In genomic region chr15:93428135-93428534, GRCh38 we compare ENCODE assay signal across 21 cellular contexts.
DNase-seq lines count a peak whose midpoint lies in the region; ATAC-seq, FAIRE-seq and TF ChIP-seq lines count a peak whose summit lies in the region.
"Had no signal": no experiment of that assay in that cellular context is flagged by ENCODE, and none has a peak within 500 bp of the region (broad histone marks: within the 10 kb centered on the region; RNA-seq: fewer than 3 reads in every experiment).

No MANE protein-coding gene starts in this region.

- no peaks in the 10 kb centered on the region for H3K9me3 ChIP-seq in right lobe of liver
- H3K9me3 ChIP-seq in HepG2 (ENCODE audit: low read length), result no peaks in the 10 kb centered on the region
- no peaks in the 10 kb centered on the region for H3K9me3 ChIP-seq in thyroid gland
- H3K9me3 ChIP-seq: adrenal gland, mucosa of descending colon, neutrophil, uterus had no signal

- no peaks in the 10 kb centered on the region for H3K79me2 ChIP-seq in HepG2 (ENCODE audit: insufficient read depth, low read length)

- no peak for TF ChIP-seq CTCF in right lobe of liver (IDR thresholded peaks at IDR 0.05)
- TF ChIP-seq CTCF in HepG2 (CRISPR knock-in tag; IDR thresholded peaks at IDR 0.05), result no peak
- TF ChIP-seq CTCF in thyroid gland (IDR thresholded peaks at IDR 0.05), result no peak

- no peak overlapping the region for H3K4me2 ChIP-seq in HepG2 (ENCODE audit: low read depth, low read length)

- no peak for TF ChIP-seq RAD21 in HepG2 (CRISPR knock-in tag; IDR thresholded peaks at IDR 0.05)

- no peak for FAIRE-seq in HepG2 (lab: Jason Lieb, UNC)
- FAIRE-seq: GM12891, K562 had no signal

- DNase-seq in right lobe of liver (no peak), HepG2 (ENCODE audit: low spot score) (no peak), astrocyte of the hippocampus (ENCODE audit: low read depth, low spot score) (peak; percentile 31), left lobe of liver (ENCODE audit: low spot score) (no peak), cerebellum (ENCODE audit: low spot score) (no peak), thyroid gland (no peak)
- DNase-seq: activated CD8-positive, alpha-beta T cell treated with anti-CD3 and anti-CD28 coated beads for 36 hours; activated gamma-delta T cell treated with Interleukin-2 at 50 U/mL for 16 hours; mucosa of descending colon; NCI-H187 treated with DMSO at 0.1 percent for 48 hours; NCI-H226; NK-92 treated with Interleukin-12 subunit alpha and Interleukin-12 subunit beta, amount 100 ng/mL, for 24 hours; stimulated activated CD4-positive, alpha-beta T cell treated with anti-CD3 and anti-CD28 coated beads, Interleukin-12 subunit alpha, Interleukin-12 subunit beta, amount 100 ng/mL, for 4 hours; uterus had no signal

- CTCF ChIA-PET in HepG2 (lab: Yijun Ruan, JAX; ENCODE audit: low intra/inter-chr PET ratio, low total read pairs), result no interaction called here

- H3K9ac ChIP-seq in HepG2 (ENCODE audit: insufficient read depth, low read depth, low read length), result no peak overlapping the region

- H3K27me3 ChIP-seq in right lobe of liver (no peaks in the 10 kb centered on the region), HepG2 (ENCODE audit: control insufficient read depth in 1 of 2, insufficient read depth in 2 of 2, low read length in 2 of 2) (no peaks in the 10 kb centered on the region; a peak in 1 of 5 replicates), thyroid gland (no peaks in the 10 kb centered on the region)
- H3K27me3 ChIP-seq: adrenal gland, uterus had no signal

- H3K4me3 ChIP-seq in right lobe of liver, result no peak overlapping the region
- no peak overlapping the region for H3K4me3 ChIP-seq in HepG2 (replicated peaks in 1 of 3; ENCODE audit: insufficient read depth in 1 of 3, low read depth in 2 of 3, low read length in 3 of 3)
- H3K4me3 ChIP-seq in thyroid gland (replicated peaks in 1 of 3), result no peak overlapping the region
- H3K4me3 ChIP-seq: adrenal gland, K562, mucosa of descending colon, uterus had no signal

- H3K27ac ChIP-seq in right lobe of liver, result no peak overlapping the region
- H3K27ac ChIP-seq in HepG2 (ENCODE audit: extremely low read length, insufficient read depth, low read length), result no peak overlapping the region
- H3K27ac ChIP-seq in thyroid gland, result no peak overlapping the region
- H3K27ac ChIP-seq: adrenal gland, neutrophil, uterus had no signal

- H4K20me1 ChIP-seq in HepG2 (ENCODE audit: insufficient read depth, low read length), result no peaks in the 10 kb centered on the region

- in situ Hi-C loops in HepG2 (cut with HindIII; ENCODE audit: extremely low pct_ligation_motif_present, low pct_unique_long_range_greater_than_20kb), result no loop called here

- WGBS in right lobe of liver (ENCODE audit: insufficient coverage, low coverage, low lambda C conversion rate, missing lambda C conversion rate), result 11% methylated on average over 3 of the region's 3 CpGs
- 21% methylated on average over 3 of the region's 3 CpGs for WGBS in HepG2 (ENCODE audit: low lambda C conversion rate)
- WGBS in thyroid gland, 2 donors, result 40 to 55% methylated on average over 3 of the region's 3 CpGs

- H3K4me1 ChIP-seq in right lobe of liver (no peaks in the 10 kb centered on the region), HepG2 (ENCODE audit: insufficient read depth, low read length) (no peaks in the 10 kb centered on the region), thyroid gland (no peaks in the 10 kb centered on the region)
- H3K4me1 ChIP-seq: adrenal gland, uterus had no signal

- TF ChIP-seq EP300 in HepG2 (IDR thresholded peaks at IDR 0.05; ENCODE audit: low read depth in 2 of 2, low read length in 2 of 2), result no peak
- TF ChIP-seq EP300 in HepG2 (CRISPR knock-in tag; IDR thresholded peaks at IDR 0.05; ENCODE audit: borderline replicate concordance), result no peak

- TF ChIP-seq POLR2A in right lobe of liver (IDR thresholded peaks at IDR 0.05) (no peak), HepG2 (IDR thresholded peaks at IDR 0.05; ENCODE audit: insufficient read depth in 1 of 2, low read depth in 2 of 2, low read length in 2 of 2) (no peak), thyroid gland (IDR thresholded peaks at IDR 0.05) (no peak)

- no TSS peak for BruUV-seq in HepG2 (replicated peaks; lab: Mats Ljungman, UMichigan)

- intact Hi-C loops in right lobe of liver (cut with DNase I) (no loop called here), HepG2 (cut with micrococcal nuclease; ENCODE audit: unreplicated experiment) (no loop called here), thyroid gland (cut with DNase I) (no loop called here)

- no peaks in the 10 kb centered on the region for H3K36me3 ChIP-seq in right lobe of liver
- H3K36me3 ChIP-seq in HepG2 (replicated peaks in 1 of 2; ENCODE audit: control insufficient read depth in 1 of 2, insufficient read depth in 2 of 2, low read length in 2 of 2), result no peaks in the 10 kb centered on the region
- H3K36me3 ChIP-seq in thyroid gland, result no peaks in the 10 kb centered on the region
- H3K36me3 ChIP-seq: adrenal gland, neutrophil, uterus had no signal

- POLR2A ChIA-PET in HepG2 (lab: Yijun Ruan, JAX), result no interaction called here

- ATAC-seq in right lobe of liver (peak in 3 of 4 donors; percentile 21 to 39 (median 38)), HepG2 (no peak), left lobe of liver (peak; percentile 31), HG03565 (IDR thresholded peaks at IDR 0.05; ENCODE audit: unreplicated experiment) (no peak), GM21786 (IDR thresholded peaks at IDR 0.05; ENCODE audit: unreplicated experiment) (no peak)
- ATAC-seq: activated CD4-positive, CD25-positive, alpha-beta regulatory T cell treated with anti-CD3 and anti-CD28 coated beads, Interleukin-2, amount 50 U/mL, for 24 hours; activated CD8-positive, alpha-beta T cell treated with anti-CD3 and anti-CD28 coated beads for 36 hours; K562; mucosa of descending colon had no signal

- no peak overlapping the region for H2AFZ ChIP-seq in HepG2 (ENCODE audit: low read length)

TF ChIP-seq in HepG2, 621 proteins besides CTCF, POLR2A, EP300 and RAD21:
- no peak for TF ChIP-seq ZNF251 (CRISPR knock-in tag; IDR thresholded peaks at IDR 0.05)
- no peak for TF ChIP-seq ZFP90 (CRISPR knock-in tag; IDR thresholded peaks at IDR 0.05; ENCODE audit: borderline replicate concordance)
- TF ChIP-seq FOXA1 (IDR thresholded peaks at IDR 0.05), result no peak
- TF ChIP-seq FOXA1 (CRISPR knock-in tag; IDR thresholded peaks at IDR 0.05), result no peak
- TF ChIP-seq ZNF570 (CRISPR knock-in tag; IDR thresholded peaks at IDR 0.05; ENCODE audit: borderline replicate concordance), result no peak
- no peak for TF ChIP-seq KMT2A (CRISPR knock-in tag; IDR thresholded peaks at IDR 0.05)
- no peak for TF ChIP-seq HDAC6 (IDR thresholded peaks at IDR 0.05; ENCODE audit: low read depth, low read length)
- TF ChIP-seq BRF2 (CRISPR knock-in tag; IDR thresholded peaks at IDR 0.05), result no peak
- TF ChIP-seq RFXAP (CRISPR knock-in tag; IDR thresholded peaks at IDR 0.05; ENCODE audit: borderline replicate concordance), result no peak
- TF ChIP-seq NKX3-1 (CRISPR knock-in tag; IDR thresholded peaks at IDR 0.05), result no peak
- no peak for TF ChIP-seq GTF2F1 (IDR thresholded peaks at IDR 0.05; ENCODE audit: low read length)
- TF ChIP-seq HINFP (CRISPR knock-in tag; IDR thresholded peaks at IDR 0.05; ENCODE audit: low read depth), result no peak
- TF ChIP-seq ONECUT2 (CRISPR knock-in tag; IDR thresholded peaks at IDR 0.05), result no peak
- no peak for TF ChIP-seq ZFP36L1 (CRISPR knock-in tag; IDR thresholded peaks at IDR 0.05)
- TF ChIP-seq ZKSCAN1 (IDR thresholded peaks at IDR 0.05; ENCODE audit: low read length), result no peak
- no peak for TF ChIP-seq CREBL2 (CRISPR knock-in tag; IDR thresholded peaks at IDR 0.05; ENCODE audit: borderline replicate concordance)
- TF ChIP-seq TRAFD1 (CRISPR knock-in tag; IDR thresholded peaks at IDR 0.05; ENCODE audit: borderline replicate concordance), result no peak
- TF ChIP-seq ZNF788 (CRISPR knock-in tag; IDR thresholded peaks at IDR 0.05; ENCODE audit: borderline replicate concordance), result no peak
- TF ChIP-seq ZBTB3 (CRISPR knock-in tag; IDR thresholded peaks at IDR 0.05; ENCODE audit: borderline replicate concordance, low read depth), result no peak
- no peak for TF ChIP-seq ZNF782 (CRISPR knock-in tag; IDR thresholded peaks at IDR 0.05; ENCODE audit: borderline replicate concordance)

Comparison
In these comparisons a context has a peak if more than half of its experiments do, and no peak if none do; other contexts are left out.
1. ATAC-seq: peak in right lobe of liver (3 of 4) and left lobe of liver (single experiment); none in HepG2 (single experiment), HG03565 (single experiment) and GM21786 (single experiment).